ENCODE assay signal across 1 cellular context in genomic region chr16:89297870-89298545, GRCh38.
TF ChIP-seq lines count a peak whose summit lies in the region.

No MANE protein-coding gene starts in this region.

TF ChIP-seq in IMR-90, 13 proteins besides CTCF, POLR2A, EP300 and RAD21 (continued from another document):
- TF ChIP-seq CEBPB (IDR thresholded peaks at IDR 0.05; ENCODE audit: low read depth, low read length): no peak
